ENCODE assay signal across 19 cellular contexts in genomic region chr2:233402774-233403173, GRCh38. TPM values are rescaled to one million over a fixed set of nuclear protein-coding genes. Genes with fewer than 3 reads are reported as not detected.
A peak's percentile ranks its signal among the peaks of the same experiment; 100 is the strongest.
DNase-seq lines count a peak whose midpoint lies in the region; ATAC-seq and TF ChIP-seq lines count a peak whose summit lies in the region.
"Had no signal": no experiment of that assay in that cellular context is flagged by ENCODE, and none has a peak within 500 bp of the region (broad histone marks: within the 10 kb centered on the region; RNA-seq: fewer than 3 reads in every experiment).

No MANE protein-coding gene starts in this region.

- no peak overlapping the region for H3K4me3 Mint-ChIP-seq in T-helper 2 cell treated with Interferon-gamma antibody and Interleukin-4, amounts not matched to agents 5 μg/mL and 100 μg/mL, for 36 hours
- H3K4me3 Mint-ChIP-seq in WTC11 (no peak overlapping the region), immature natural killer cell (no peak overlapping the region)

- H3K4me1 Mint-ChIP-seq in T-helper 2 cell treated with Interferon-gamma antibody and Interleukin-4, amounts not matched to agents 5 μg/mL and 100 μg/mL, for 36 hours (ENCODE audit: low read depth), result peaks cover 42% of the 10 kb centered on the region
- H3K4me1 Mint-ChIP-seq in WTC11 (peaks cover 28% of the 10 kb centered on the region), immature natural killer cell (peaks cover 63 to 78% of the 10 kb centered on the region in 2 donors)

- no peaks in the 10 kb centered on the region for H3K9me3 Mint-ChIP-seq in T-helper 2 cell treated with Interferon-gamma antibody and Interleukin-4, amounts not matched to agents 5 μg/mL and 100 μg/mL, for 36 hours
- no peaks in the 10 kb centered on the region for H3K9me3 Mint-ChIP-seq in WTC11
- H3K9me3 Mint-ChIP-seq in immature natural killer cell, result no peaks in the 10 kb centered on the region

- 81% methylated on average over 5 of the region's 5 CpGs for WGBS in prostate gland

- intact Hi-C loops in prostate gland (cut with DNase I), result no loop called here

- peaks cover 24% of the 10 kb centered on the region for H3K36me3 Mint-ChIP-seq in T-helper 2 cell treated with Interferon-gamma antibody and Interleukin-4, amounts not matched to agents 5 μg/mL and 100 μg/mL, for 36 hours (ENCODE audit: low read depth)
- H3K36me3 Mint-ChIP-seq in WTC11 (peaks cover 9% of the 10 kb centered on the region), immature natural killer cell (peaks cover 20 to 44% (median 24%) of the 10 kb centered on the region in 3 donors)

- no peaks in the 10 kb centered on the region for H3K27me3 ChIP-seq in prostate gland (replicated peaks; ENCODE audit: insufficient read depth)
- H3K27me3 ChIP-seq: ovary, thyroid gland had no signal

- no peak for DNase-seq in T-helper 2 cell treated with Interferon-gamma antibody and Interleukin-4, amounts not matched to agents 5 μg/mL and 100 μg/mL, for 36 hours (ENCODE audit: low spot score)
- DNase-seq in T-helper 2 cell (no peak), WTC11 (ENCODE audit: low spot score) (no peak), immature natural killer cell (no peak), prostate gland (ENCODE audit: low spot score) (no peak), middle frontal gyrus (ENCODE audit: extremely low spot score, low spot score) (no peak), NCI-H146 (lab: John Stamatoyannopoulos, UW) (no peak)
- no peak for DNase-seq in stimulated activated CD4-positive, alpha-beta T cell treated with anti-CD3 and anti-CD28 coated beads, Interleukin-15, amount 100 ng/mL, for 24 hours
- DNase-seq: activated T-cell treated with anti-CD3 and anti-CD28 coated beads, Interleukin-2, amount 50 U/mL, for 1 hour; aorta; cerebellar nuclear complex; hypothalamus; mesendoderm; OCI-M1; thyroid gland had no signal

- peak overlapping the region; percentile 42 for H3K27ac Mint-ChIP-seq in T-helper 2 cell treated with Interferon-gamma antibody and Interleukin-4, amounts not matched to agents 5 μg/mL and 100 μg/mL, for 36 hours
- 0 out of 2 replicates have a peak overlapping the region, but pooled peaks have one; percentile 19 for H3K27ac Mint-ChIP-seq in WTC11
- H3K27ac Mint-ChIP-seq in immature natural killer cell, result peak overlapping the region in 5 of 6 donors; percentile 41 to 89 (median 70)

- TF ChIP-seq POLR2A in prostate gland (IDR thresholded peaks at IDR 0.05), result no peak

- H3K27ac ChIP-seq in prostate gland, result peak overlapping the region; percentile 20 to 47
- H3K27ac ChIP-seq: 22Rv1, ovary had no signal

- no peaks in the 10 kb centered on the region for H3K36me3 ChIP-seq in prostate gland
- H3K36me3 ChIP-seq: ovary, thyroid gland had no signal

- no peak for TF ChIP-seq CTCF in WTC11 (IDR thresholded peaks at IDR 0.05)
- no peak for TF ChIP-seq CTCF in prostate gland (IDR thresholded peaks at IDR 0.05)

- POLR2A ChIA-PET in WTC11 (lab: Charles Lee), result no interaction called here

- H3K4me3 ChIP-seq in prostate gland, result no peak overlapping the region
- H3K4me3 ChIP-seq: K562, ovary, thyroid gland had no signal

- CTCF ChIA-PET in WTC11 (lab: Charles Lee), result interaction anchor here (0.8 to 2.5 kb wide), 8 partner anchors 14 to 430 kb away, joined by 3 to 32 read pairs (median 6); partner anchors contain the start of gene DGKD

- no peak for ATAC-seq in WTC11
- ATAC-seq: activated CD4-positive, CD25-positive, alpha-beta regulatory T cell treated with anti-CD3 and anti-CD28 coated beads, Interleukin-2, amount 50 U/mL, for 24 hours; K562 had no signal

- no peaks in the 10 kb centered on the region for H3K4me1 ChIP-seq in prostate gland (replicated peaks)

- no peaks in the 10 kb centered on the region for H3K9me3 ChIP-seq in prostate gland
- H3K9me3 ChIP-seq: ovary, thyroid gland had no signal

- H3K27me3 Mint-ChIP-seq in T-helper 2 cell treated with Interferon-gamma antibody and Interleukin-4, amounts not matched to agents 5 μg/mL and 100 μg/mL, for 36 hours (ENCODE audit: low read depth), result no peaks in the 10 kb centered on the region
- H3K27me3 Mint-ChIP-seq in WTC11 (ENCODE audit: low read depth), result no peaks in the 10 kb centered on the region
- peaks cover 0 to 7% (median 4%) of the 10 kb centered on the region in 3 donors for H3K27me3 Mint-ChIP-seq in immature natural killer cell (ENCODE audit: low read depth in 3 of 3)

TF ChIP-seq in WTC11, 78 proteins besides CTCF, POLR2A, EP300 and RAD21 (continues in another document):
- no peak for TF ChIP-seq GTF2I (CRISPR knock-in tag; conservative IDR thresholded peaks at IDR 0.05)
- TF ChIP-seq CDX4 (CRISPR knock-in tag; IDR thresholded peaks at IDR 0.05; ENCODE audit: borderline replicate concordance), result no peak
- no peak for TF ChIP-seq ETV6 (CRISPR knock-in tag; IDR thresholded peaks at IDR 0.05)
- TF ChIP-seq NR1H2 (CRISPR knock-in tag; IDR thresholded peaks at IDR 0.05), result no peak
- no peak for TF ChIP-seq FOXP1 (CRISPR knock-in tag; IDR thresholded peaks at IDR 0.05; ENCODE audit: borderline replicate concordance)
- no peak for TF ChIP-seq MLX (CRISPR knock-in tag; IDR thresholded peaks at IDR 0.05)
- no peak for TF ChIP-seq STAT6 (CRISPR knock-in tag; conservative IDR thresholded peaks at IDR 0.05; ENCODE audit: low read depth)
- no peak for TF ChIP-seq USF1 (CRISPR knock-in tag; IDR thresholded peaks at IDR 0.05)
- no peak for TF ChIP-seq NFE2L1 (CRISPR knock-in tag; IDR thresholded peaks at IDR 0.05)
- no peak for TF ChIP-seq PRRX2 (CRISPR knock-in tag; IDR thresholded peaks at IDR 0.05)
- TF ChIP-seq JAZF1 (CRISPR knock-in tag; IDR thresholded peaks at IDR 0.05), result no peak
- TF ChIP-seq MXD4 (CRISPR knock-in tag; IDR thresholded peaks at IDR 0.05; ENCODE audit: borderline replicate concordance), result no peak
- no peak for TF ChIP-seq ZNF512 (CRISPR knock-in tag; IDR thresholded peaks at IDR 0.05; ENCODE audit: borderline replicate concordance)
- TF ChIP-seq ZMAT4 (CRISPR knock-in tag; IDR thresholded peaks at IDR 0.05), result no peak

RNA-seq across cellular contexts. Expression of gene DGKD, which starts 48.5 kb away (rescaled TPM):
- total RNA-seq in WTC11 (2021) (30.6 to 41.4 TPM (median 31.9 TPM) in 3 replicates), prostate gland (10 to 100 TPM; 21.5 to 63.1 TPM)
- 10 to 100 TPM; 15.9 to 60.6 (median 21.3) TPM for polyA plus RNA-seq in immature natural killer cell

Comparison
In these comparisons a context has a peak if more than half of its experiments do, and no peak if none do; other contexts are left out.
1. H3K27ac Mint-ChIP-seq: peak in every context shown above with its lines; median percentile 70 in immature natural killer cell; 42 in T-helper 2 cell treated with Interferon-gamma antibody and Interleukin-4, amounts not matched to agents 5 μg/mL and 100 μg/mL, for 36 hours; 19 in WTC11.